27 cellular contexts compared by ENCODE assay signal in the genomic region with DNA sequence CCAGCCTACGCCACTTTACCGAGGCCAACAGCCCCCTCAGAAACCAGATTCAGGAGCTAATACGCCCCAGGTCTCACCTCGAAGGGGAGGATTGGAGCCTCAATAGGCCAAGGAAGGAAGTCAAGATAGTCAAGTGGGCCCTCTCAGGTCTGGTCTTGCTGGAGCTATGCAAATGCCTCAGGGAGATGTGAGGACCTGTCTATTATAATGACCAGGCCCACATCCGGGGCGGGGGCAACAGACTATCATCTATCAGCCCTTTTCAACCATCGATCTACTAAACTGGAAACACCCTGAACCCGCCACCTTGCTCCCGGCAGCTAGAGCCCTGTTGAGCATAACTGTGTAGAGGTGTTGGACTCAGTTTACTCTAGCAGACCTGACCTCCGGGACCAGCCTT. TPM values are rescaled to one million over a fixed set of nuclear protein-coding genes. Genes with fewer than 3 reads are reported as not detected.
"Had no signal": no experiment of that assay in that cellular context is flagged by ENCODE, and none has a peak within 500 bp of the region (broad histone marks: within the 10 kb centered on the region; RNA-seq: fewer than 3 reads in every experiment).

No MANE protein-coding gene starts in this region.

- H3K27ac ChIP-seq: brain microvascular endothelial cell, heart right ventricle, parathyroid adenoma, thyroid gland, uterus had no signal

- H3K4me3 ChIP-seq: heart right ventricle, lung, thyroid gland, uterus had no signal

- H3K9me3 ChIP-seq: heart right ventricle, thyroid gland, uterus had no signal

- H3K36me3 ChIP-seq: brain microvascular endothelial cell, heart right ventricle, thyroid gland, uterus had no signal

- ATAC-seq: activated naive CD4-positive, alpha-beta T cell treated with anti-CD3 and anti-CD28 coated beads, Interleukin-2, amount 50 U/mL, for 72 hours; activated T-helper 17 cell treated with anti-CD3 and anti-CD28 coated beads, Interleukin-2, amount 50 U/mL, for 72 hours; effector memory CD8-positive, alpha-beta T cell; heart right ventricle; left cardiac atrium; natural killer cell treated with Interleukin-12 subunit alpha and Interleukin-12 subunit beta and Interleukin-15 and Interleukin-18, amount 100 ng/mL, for 72 hours; right cardiac atrium had no signal

- DNase-seq: activated CD4-positive, alpha-beta T cell treated with anti-CD3 and anti-CD28 coated beads for 1 hour; activated CD8-positive, alpha-beta memory T cell treated with anti-CD3 and anti-CD28 coated beads for 24 hours; activated CD8-positive, alpha-beta memory T cell treated with anti-CD3 and anti-CD28 coated beads, Interleukin-2, amount 50 U/mL, for 4 hours; activated T-cell treated with anti-CD3 and anti-CD28 coated beads, Interleukin-2, amount 50 U/mL, for 24 hours; aorta; brain microvascular endothelial cell; central memory CD4-positive, alpha-beta T cell; effector memory CD8-positive, alpha-beta T cell; foreskin fibroblast; heart right ventricle; islet precursor cell; left cardiac atrium; right cardiac atrium; stimulated activated CD4-positive, alpha-beta T cell treated with anti-CD3 and anti-CD28 coated beads, Interleukin-4, amount 100 ng/mL, for 24 hours; substantia nigra; T-helper 1 cell; thyroid gland; uterus had no signal

- H3K4me1 Mint-ChIP-seq: activated T-helper 17 cell treated with anti-CD3 and anti-CD28 coated beads, Interleukin-2, amount 50 U/mL, for 72 hours had no signal

- H3K4me1 ChIP-seq: uterus had no signal

- H3K4me3 Mint-ChIP-seq: activated T-cell treated with anti-CD3 and anti-CD28 coated beads, Interleukin-2, amount 50 U/mL, for 24 hours; activated T-helper 17 cell treated with anti-CD3 and anti-CD28 coated beads, Interleukin-2, amount 50 U/mL, for 72 hours; effector memory CD8-positive, alpha-beta T cell; natural killer cell treated with Interleukin-12 subunit alpha and Interleukin-12 subunit beta and Interleukin-15 and Interleukin-18, amount 100 ng/mL, for 72 hours; stimulated activated naive CD8-positive, alpha-beta T cell treated with anti-CD3 and anti-CD28 coated beads, Interleukin-15, Interleukin-2, amounts not matched to agents 100 ng/mL and 50 ng/mL, for 24 hours had no signal

- H3K27me3 ChIP-seq: brain microvascular endothelial cell, heart right ventricle, thyroid gland, uterus had no signal

- H3K27ac Mint-ChIP-seq: activated naive CD4-positive, alpha-beta T cell treated with anti-CD3 and anti-CD28 coated beads, Interleukin-2, amount 50 U/mL, for 72 hours; activated T-cell treated with anti-CD3 and anti-CD28 coated beads, Interleukin-2, amount 50 U/mL, for 24 hours; activated T-helper 17 cell treated with anti-CD3 and anti-CD28 coated beads, Interleukin-2, amount 50 U/mL, for 72 hours; effector memory CD8-positive, alpha-beta T cell; natural killer cell treated with Interleukin-12 subunit alpha and Interleukin-12 subunit beta and Interleukin-15 and Interleukin-18, amount 100 ng/mL, for 72 hours; stimulated activated naive CD8-positive, alpha-beta T cell treated with anti-CD3 and anti-CD28 coated beads, Interleukin-15, Interleukin-2, amounts not matched to agents 100 ng/mL and 50 ng/mL, for 24 hours had no signal

- H3K9me3 Mint-ChIP-seq: activated naive CD4-positive, alpha-beta T cell treated with anti-CD3 and anti-CD28 coated beads, Interleukin-2, amount 50 U/mL, for 72 hours; activated T-cell treated with anti-CD3 and anti-CD28 coated beads, Interleukin-2, amount 50 U/mL, for 24 hours; activated T-helper 17 cell treated with anti-CD3 and anti-CD28 coated beads, Interleukin-2, amount 50 U/mL, for 72 hours; effector memory CD8-positive, alpha-beta T cell; natural killer cell treated with Interleukin-12 subunit alpha and Interleukin-12 subunit beta and Interleukin-15 and Interleukin-18, amount 100 ng/mL, for 72 hours; stimulated activated naive CD8-positive, alpha-beta T cell treated with anti-CD3 and anti-CD28 coated beads, Interleukin-15, Interleukin-2, amounts not matched to agents 100 ng/mL and 50 ng/mL, for 24 hours had no signal

- H3K36me3 Mint-ChIP-seq: activated naive CD4-positive, alpha-beta T cell treated with anti-CD3 and anti-CD28 coated beads, Interleukin-2, amount 50 U/mL, for 72 hours; natural killer cell treated with Interleukin-12 subunit alpha and Interleukin-12 subunit beta and Interleukin-15 and Interleukin-18, amount 100 ng/mL, for 72 hours had no signal

RNA-seq across cellular contexts. Expression of gene GSTA3, which starts 12.7 kb away (rescaled TPM):
- total RNA-seq: activated naive CD4-positive, alpha-beta T cell treated with anti-CD3 and anti-CD28 coated beads, Interleukin-2, amount 50 U/mL, for 72 hours; activated T-helper 17 cell treated with anti-CD3 and anti-CD28 coated beads, Interleukin-2, amount 50 U/mL, for 72 hours; aorta; dermis microvascular lymphatic vessel endothelial cell; fibroblast of lung; heart right ventricle; left cardiac atrium; natural killer cell treated with Interleukin-12 subunit alpha and Interleukin-12 subunit beta and Interleukin-15 and Interleukin-18, amount 100 ng/mL, for 72 hours; pulmonary artery endothelial cell; right cardiac atrium; thyroid gland had no signal
